ENCODE assay signal across 14 cellular contexts in genomic region chr20:19969507-19970255, GRCh38. TPM values are rescaled to one million over a fixed set of nuclear protein-coding genes. Genes with fewer than 3 reads are reported as not detected.
A peak's percentile ranks its signal among the peaks of the same experiment; 100 is the strongest.
DNase-seq lines count a peak whose midpoint lies in the region; ATAC-seq and TF ChIP-seq lines count a peak whose summit lies in the region.
"Had no signal": no experiment of that assay in that cellular context is flagged by ENCODE, and none has a peak within 500 bp of the region (broad histone marks: within the 10 kb centered on the region; RNA-seq: fewer than 3 reads in every experiment).

No MANE protein-coding gene starts in this region.

- no peak overlapping the region for H3K27ac Mint-ChIP-seq in natural killer cell treated with Interleukin-12 subunit alpha and Interleukin-12 subunit beta and Interleukin-15 and Interleukin-18, amount 100 ng/mL, for 72 hours
- no peak overlapping the region for H3K27ac Mint-ChIP-seq in natural killer cell
- H3K27ac Mint-ChIP-seq in mesothelial cell of epicardium, result peak overlapping the region; percentile 55
- H3K27ac Mint-ChIP-seq: H9 had no signal

- H3K4me1 ChIP-seq in upper lobe of right lung, result peaks cover 36% of the 10 kb centered on the region

- no peak for DNase-seq in natural killer cell treated with Interleukin-12 subunit alpha and Interleukin-12 subunit beta and Interleukin-15 and Interleukin-18, amount 100 ng/mL, for 72 hours (ENCODE audit: low spot score)
- DNase-seq in natural killer cell (no peak), mesothelial cell of epicardium (ENCODE audit: low spot score in 2 of 2, unreplicated experiment in 2 of 2) (no peak), upper lobe of right lung (no peak), midbrain (lab: John Stamatoyannopoulos, UW) (no peak), GF-D8 (lab: John Stamatoyannopoulos, UW) (no peak)
- no peak for DNase-seq in activated naive CD4-positive, alpha-beta T cell (lab: John Stamatoyannopoulos, UW)
- DNase-seq: AML-193, H9, Kasumi-1, NCI-H1105 treated with DMSO at 0.1 percent for 48 hours, NCI-H187 treated with DMSO at 0.1 percent for 48 hours, SJCRH30 had no signal

- peaks cover 9 to 10% of the 10 kb centered on the region in 2 donors for H3K4me1 Mint-ChIP-seq in natural killer cell treated with Interleukin-12 subunit alpha and Interleukin-12 subunit beta and Interleukin-15 and Interleukin-18, amount 100 ng/mL, for 72 hours (ENCODE audit: low read depth in 2 of 2)
- H3K4me1 Mint-ChIP-seq in natural killer cell (peaks cover 9 to 13% of the 10 kb centered on the region in 2 donors), mesothelial cell of epicardium (peaks cover 37% of the 10 kb centered on the region)

- H3K9me3 ChIP-seq in upper lobe of right lung, result no peaks in the 10 kb centered on the region
- H3K9me3 ChIP-seq: SJCRH30 had no signal

- no peak for TF ChIP-seq CTCF in natural killer cell (IDR thresholded peaks at IDR 0.05)
- TF ChIP-seq CTCF in mesothelial cell of epicardium (IDR thresholded peaks at IDR 0.05; ENCODE audit: unreplicated experiment), result no peak
- TF ChIP-seq CTCF in upper lobe of right lung (IDR thresholded peaks at IDR 0.05), result no peak

- H3K27ac ChIP-seq in angular gyrus (ENCODE audit: low read depth, low read length) (peak overlapping the region; percentile 29), upper lobe of right lung (peak overlapping the region; percentile 17)
- H3K27ac ChIP-seq: SJCRH30 had no signal

- no peaks in the 10 kb centered on the region for H3K27me3 ChIP-seq in upper lobe of right lung
- H3K27me3 ChIP-seq: SJCRH30 had no signal

- H3K36me3 ChIP-seq in upper lobe of right lung, result peaks cover 41% of the 10 kb centered on the region
- H3K36me3 ChIP-seq: SJCRH30 had no signal

- peaks cover 12 to 13% of the 10 kb centered on the region in 2 donors for H3K27me3 Mint-ChIP-seq in natural killer cell treated with Interleukin-12 subunit alpha and Interleukin-12 subunit beta and Interleukin-15 and Interleukin-18, amount 100 ng/mL, for 72 hours
- peaks cover 0 to 2% of the 10 kb centered on the region in 2 donors for H3K27me3 Mint-ChIP-seq in natural killer cell (ENCODE audit: low read depth in 2 of 2)
- H3K27me3 Mint-ChIP-seq in mesothelial cell of epicardium (ENCODE audit: low read depth), result no peaks in the 10 kb centered on the region

- H3K4me3 Mint-ChIP-seq in natural killer cell treated with Interleukin-12 subunit alpha and Interleukin-12 subunit beta and Interleukin-15 and Interleukin-18, amount 100 ng/mL, for 72 hours, result no peak overlapping the region
- H3K4me3 Mint-ChIP-seq in natural killer cell (no peak overlapping the region), mesothelial cell of epicardium (no peak overlapping the region)
- H3K4me3 Mint-ChIP-seq: H9 had no signal

- intact Hi-C loops in natural killer cell (cut with micrococcal nuclease) (no loop called here), upper lobe of right lung (cut with DNase I) (no loop called here)

- no peak overlapping the region for H3K4me3 ChIP-seq in upper lobe of right lung
- H3K4me3 ChIP-seq: SJCRH30 had no signal

- ATAC-seq in natural killer cell treated with Interleukin-12 subunit alpha and Interleukin-12 subunit beta and Interleukin-15 and Interleukin-18, amount 100 ng/mL, for 72 hours, result peak; percentile 19 to 41
- ATAC-seq in natural killer cell (no peak), upper lobe of right lung (no peak)

- no peaks in the 10 kb centered on the region for H3K9me3 Mint-ChIP-seq in natural killer cell treated with Interleukin-12 subunit alpha and Interleukin-12 subunit beta and Interleukin-15 and Interleukin-18, amount 100 ng/mL, for 72 hours
- H3K9me3 Mint-ChIP-seq in natural killer cell, result no peaks in the 10 kb centered on the region
- H3K9me3 Mint-ChIP-seq in mesothelial cell of epicardium, result no peaks in the 10 kb centered on the region
- H3K9me3 Mint-ChIP-seq: H9 had no signal

- H3K36me3 Mint-ChIP-seq in natural killer cell treated with Interleukin-12 subunit alpha and Interleukin-12 subunit beta and Interleukin-15 and Interleukin-18, amount 100 ng/mL, for 72 hours, result no peaks in the 10 kb centered on the region
- H3K36me3 Mint-ChIP-seq in natural killer cell (no peaks in the 10 kb centered on the region), mesothelial cell of epicardium (peaks cover 39% of the 10 kb centered on the region)

RNA-seq across cellular contexts. Expression of gene NAA20, which starts 47.5 kb away (rescaled TPM):
- total RNA-seq in natural killer cell treated with Interleukin-12 subunit alpha and Interleukin-12 subunit beta and Interleukin-15 and Interleukin-18, amount 100 ng/mL, for 72 hours, result 10 to 100 TPM; 62.4 to 75.8 TPM
- total RNA-seq in natural killer cell, result 10 to 100 TPM; 20.8 to 25.1 (median 23.8) TPM
- total RNA-seq in mesothelial cell of epicardium, result 34.0 to 38.9 TPM (median 36.9 TPM) in 3 replicates
- 63.1 TPM for total RNA-seq in upper lobe of right lung

Comparison
In these comparisons a context has a peak if more than half of its experiments do, and no peak if none do; other contexts are left out.
1. ATAC-seq: peak in natural killer cell treated with Interleukin-12 subunit alpha and Interleukin-12 subunit beta and Interleukin-15 and Interleukin-18, amount 100 ng/mL, for 72 hours (2 of 2); none in natural killer cell (0 of 3) and upper lobe of right lung (single experiment).